20 cellular contexts compared by ENCODE assay signal in the genomic region with DNA sequence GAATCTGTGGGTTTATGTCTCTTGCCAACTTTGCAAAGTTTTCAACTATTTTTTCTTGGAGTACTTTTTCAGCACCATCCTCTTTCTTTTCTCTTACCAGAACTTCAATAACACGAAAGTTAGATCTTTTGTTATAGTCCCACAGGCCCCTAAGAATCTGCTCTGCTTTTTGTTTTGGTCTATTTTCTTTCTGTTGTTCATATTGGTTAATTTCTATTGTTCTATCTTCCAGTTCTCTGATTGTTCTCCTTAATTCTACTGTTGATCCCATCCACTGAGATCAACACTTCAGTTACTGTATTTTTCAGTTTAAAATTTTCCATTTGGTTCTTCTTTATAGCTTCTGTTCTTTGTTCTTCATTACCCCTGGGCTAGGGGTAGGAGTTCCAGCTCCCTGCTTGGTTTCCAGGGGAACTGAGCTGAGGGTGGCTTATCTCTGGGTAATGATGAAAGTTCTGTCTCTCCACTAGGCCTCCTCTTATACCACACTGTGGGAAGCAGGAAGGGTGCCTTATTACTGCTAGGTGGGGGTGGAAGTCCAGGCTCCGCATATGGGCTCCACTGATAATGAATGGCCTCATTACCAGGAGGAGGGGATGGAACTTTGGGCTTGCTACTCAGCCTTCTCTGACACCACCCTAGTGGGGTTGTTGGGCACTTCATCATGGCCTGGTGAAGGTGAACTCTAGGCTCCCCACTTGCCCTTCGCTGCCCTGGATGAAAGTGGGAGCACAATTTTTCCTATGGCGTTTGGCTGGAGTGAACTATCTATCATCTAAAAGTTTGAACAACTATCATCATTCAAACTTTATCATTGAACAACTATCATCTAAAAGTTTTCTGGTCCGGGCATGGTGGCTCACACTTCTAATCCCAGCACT. TPM values are rescaled to one million over a fixed set of nuclear protein-coding genes. Genes with fewer than 3 reads are reported as not detected.
A peak's percentile ranks its signal among the peaks of the same experiment; 100 is the strongest.
DNase-seq lines count a peak whose midpoint lies in the region; ATAC-seq, FAIRE-seq and TF ChIP-seq lines count a peak whose summit lies in the region.
"Had no signal": no experiment of that assay in that cellular context is flagged by ENCODE, and none has a peak within 500 bp of the region (broad histone marks: within the 10 kb centered on the region; RNA-seq: fewer than 3 reads in every experiment).

No MANE protein-coding gene starts in this region.

- peak overlapping the region; percentile 60 for H3K4me2 ChIP-seq in K562 (ENCODE audit: insufficient read depth, low read length)
- H3K4me2 ChIP-seq: KMS-11 had no signal

- 7% methylated on average over 5 of the region's 5 CpGs for WGBS in K562 (ENCODE audit: insufficient coverage, low coverage, missing lambda C conversion rate)
- 87 to 99% (median 93%) methylated on average over 5 of the region's 5 CpGs for WGBS in spleen, 5 donors

- TF ChIP-seq RAD21 in K562 (CRISPR knock-in tag; conservative IDR thresholded peaks at IDR 0.05 in 1 of 2, IDR thresholded peaks at IDR 0.05 in 1 of 2) = peak; percentile 77 to 78

- ATAC-seq in left ventricle myocardium superior (no peak), K562 (peak; percentile 92)

- peak overlapping the region; percentile 66 for H2AFZ ChIP-seq in K562 (ENCODE audit: low read depth, low read length)

- peak; percentile 98 for TF ChIP-seq EP300 in K562 (IDR thresholded peaks at IDR 0.05; ENCODE audit: low read length)

- H3K27ac ChIP-seq in cardiac muscle cell = no peak overlapping the region
- H3K27ac ChIP-seq in K562 (ENCODE audit: extremely low read depth, low read depth, low read length) = peak overlapping the region; percentile 70
- no peak overlapping the region for H3K27ac ChIP-seq in spleen
- no peak overlapping the region for H3K27ac ChIP-seq in breast epithelium
- H3K27ac ChIP-seq: 22Rv1, C4-2B, KMS-11, Peyer's patch had no signal

- no peaks in the 10 kb centered on the region for H3K9me3 ChIP-seq in cardiac muscle cell (ENCODE audit: low read depth)
- H3K9me3 ChIP-seq in K562 (replicated peaks; ENCODE audit: control insufficient read depth, insufficient read depth, low read depth, low read length) = no peaks in the 10 kb centered on the region
- peaks cover 0 to 6% (median 0%) of the 10 kb centered on the region in 8 donors for H3K9me3 ChIP-seq in spleen
- H3K9me3 ChIP-seq in breast epithelium = no peaks in the 10 kb centered on the region
- H3K9me3 ChIP-seq: Peyer's patch had no signal

- H3K4me1 ChIP-seq in cardiac muscle cell (ENCODE audit: low read depth) = peaks cover 16% of the 10 kb centered on the region
- H3K4me1 ChIP-seq in K562 (replicated peaks in 1 of 2; ENCODE audit: control insufficient read depth in 2 of 2, insufficient read depth in 2 of 2, low read length in 2 of 2) = peaks cover 42 to 66% of the 10 kb centered on the region in 2 experiments
- H3K4me1 ChIP-seq in spleen = peaks cover 0 to 13% (median 0%) of the 10 kb centered on the region in 6 donors
- H3K4me1 ChIP-seq in breast epithelium = no peaks in the 10 kb centered on the region

- POLR2A ChIA-PET in K562 (lab: Yijun Ruan, JAX) = interaction anchor here (1.0 to 1.7 kb wide), 4 partner anchors 11 to 131 kb away, joined by 4 read pairs; no protein-coding TSS in a partner anchor

- CTCF ChIA-PET in K562 (lab: Yijun Ruan, JAX; ENCODE audit: low intra/inter-chr PET ratio) = no interaction called here

- no peaks in the 10 kb centered on the region for H4K20me1 ChIP-seq in K562 (replicated peaks; ENCODE audit: control insufficient read depth, insufficient read depth, low read length)

- in situ Hi-C loops in K562 (cut with MboI) = no loop called here
- in situ Hi-C loops in GM13976 (cut with MboI; ENCODE audit: low sequenced_read_pairs, unreplicated experiment) = no loop called here

- FAIRE-seq in K562 (lab: Jason Lieb, UNC) = peak; percentile 99
- FAIRE-seq: H54 had no signal

- DNase-seq in cardiac muscle cell (ENCODE audit: low read depth in 1 of 2, low spot score in 1 of 2) = peak in 1 of 2 donors; percentile 81
- DNase-seq in left ventricle myocardium superior = no peak
- peak; percentile 97 to 99 (median 98) for DNase-seq in K562 (ENCODE audit: extremely low read depth in 1 of 4, low spot score in 3 of 4)
- DNase-seq in fibroblast of the aortic adventitia (ENCODE audit: low read depth) = peak; percentile 56
- peak; percentile 4 for DNase-seq in spleen
- DNase-seq in breast epithelium (ENCODE audit: low spot score in 2 of 2) = no peak
- DNase-seq in GM13976 (ENCODE audit: low spot score) = no peak
- DNase-seq in stimulated activated CD4-positive, alpha-beta T cell treated with anti-CD3 and anti-CD28 coated beads, Interleukin-1b, Interleukin-23, amount 100 ng/mL, for 48 hours = no peak
- DNase-seq: AML-193, DMS79, HFFc6, NCI-H1436, NCI-H2029 treated with DMSO at 0.1 percent for 48 hours, NCI-H2171 treated with DMSO at 0.1 percent for 48 hours, NCI-H446 treated with DMSO at 0.1 percent for 48 hours, Peyer's patch had no signal

- H3K9ac ChIP-seq in K562 (ENCODE audit: insufficient read depth in 1 of 2, low read depth in 2 of 2, low read length in 2 of 2) = peak overlapping the region in 1 of 2 experiments; percentile 55; a peak in 2 of 4 replicates
- H3K9ac ChIP-seq: KMS-11 had no signal

- TF ChIP-seq CTCF in cardiac muscle cell (IDR thresholded peaks at IDR 0.05; ENCODE audit: low read depth, low read length) = peak; percentile 4
- peak; percentile 60 to 71 (median 65) for TF ChIP-seq CTCF in K562 (IDR thresholded peaks at IDR 0.05 in 2 of 3, conservative IDR thresholded peaks at IDR 0.05 in 1 of 3; ENCODE audit: insufficient read depth in 2 of 3, low read depth in 1 of 3, low read length in 3 of 3)
- TF ChIP-seq CTCF in fibroblast of the aortic adventitia (IDR thresholded peaks at IDR 0.05; ENCODE audit: insufficient read depth, low read length) = peak; percentile 3
- no peak for TF ChIP-seq CTCF in spleen (IDR thresholded peaks at IDR 0.05 in 8 of 11, conservative IDR thresholded peaks at IDR 0.05 in 3 of 11)
- no peak for TF ChIP-seq CTCF in breast epithelium (IDR thresholded peaks at IDR 0.05)
- TF ChIP-seq CTCF in GM13976 (IDR thresholded peaks at IDR 0.05; ENCODE audit: borderline replicate concordance, control extremely low read depth, extremely low read depth, insufficient read depth, missing control alignments) = no peak

- intact Hi-C loops in left ventricle myocardium superior (cut with micrococcal nuclease) = no loop called here
- intact Hi-C loops in K562 (cut with micrococcal nuclease) = loop anchor here (1.0 to 2.0 kb wide), 5 partner anchors 11 to 126 kb away; no protein-coding TSS in a partner anchor
- intact Hi-C loops in spleen (cut with DNase I; ENCODE audit: low total_unique reads) = no loop called here
- intact Hi-C loops in breast epithelium (cut with DNase I; ENCODE audit: low total_unique reads) = no loop called here

- 0 out of 2 replicates have a peak, but pooled peaks have one; percentile 20 for TF ChIP-seq POLR2A in K562 (conservative IDR thresholded peaks at IDR 0.05)
- no peak for TF ChIP-seq POLR2A in spleen (IDR thresholded peaks at IDR 0.05)
- no peak for TF ChIP-seq POLR2A in breast epithelium (IDR thresholded peaks at IDR 0.05)

- no peaks in the 10 kb centered on the region for H3K27me3 ChIP-seq in cardiac muscle cell
- H3K27me3 ChIP-seq in K562 (ENCODE audit: control insufficient read depth in 2 of 2, insufficient read depth in 2 of 2, low read length in 2 of 2) = no peaks in the 10 kb centered on the region
- no peaks in the 10 kb centered on the region for H3K27me3 ChIP-seq in spleen (replicated peaks in 1 of 7)
- H3K27me3 ChIP-seq in breast epithelium = no peaks in the 10 kb centered on the region
- H3K27me3 ChIP-seq: Peyer's patch had no signal

- H3K4me3 ChIP-seq in cardiac muscle cell (no peak overlapping the region), K562 (no peak overlapping the region), fibroblast of the aortic adventitia (ENCODE audit: low read depth, low read length) (no peak overlapping the region), spleen (no peak overlapping the region), breast epithelium (no peak overlapping the region)
- H3K4me3 ChIP-seq: Peyer's patch had no signal

- H3K79me2 ChIP-seq in K562 (ENCODE audit: control insufficient read depth, insufficient read depth, low read length) = no peaks in the 10 kb centered on the region

- no peaks in the 10 kb centered on the region for H3K9me1 ChIP-seq in K562 (ENCODE audit: control insufficient read depth, insufficient read depth, low read length)

- TSS peak; percentile 89 for BruUV-seq in K562 (replicated peaks; lab: Mats Ljungman, UMichigan)

- H3K36me3 ChIP-seq in cardiac muscle cell (no peaks in the 10 kb centered on the region), K562 (ENCODE audit: control insufficient read depth, insufficient read depth, low read length) (no peaks in the 10 kb centered on the region), spleen (no peaks in the 10 kb centered on the region), breast epithelium (no peaks in the 10 kb centered on the region)
- H3K36me3 ChIP-seq: Peyer's patch had no signal

RNA-seq across cellular contexts. Expression of a gene that starts 39.3 kb away (rescaled TPM):
- total RNA-seq in cardiac muscle cell (113 and 151 TPM in 2 replicates), left ventricle myocardium superior (63.3 TPM), K562 (2014; rRNA removed) (4.5 and 4.9 TPM in 2 replicates), K562 (2014; rRNA removed; fragmentation: Illumina TruSeq; extraction: Trizol) (3.2 and 3.7 TPM in 2 replicates), K562 (2015; rRNA removed; fragmentation: Illumina TruSeq; extraction: Trizol) (2.9 and 3.3 TPM in 2 replicates), K562 (2021) (15.4 and 16.8 TPM in 2 replicates), fibroblast of the aortic adventitia (ENCODE audit: low replicate concordance) (29.8 and 136 TPM in 2 replicates), spleen (10 to 100 TPM; 15.7 to 37.2 (median 27.4) TPM), breast epithelium (10 to 100 TPM; 11.3 to 31.5 (median 22.7) TPM)
- polyA plus RNA-seq in cardiac muscle cell (99.0 and 127 TPM in 2 replicates), K562 (2011; rRNA removed) (0.91 TPM in 2 replicates), K562 (2014; fragmentation: Illumina TruSeq; extraction: Trizol) (10.7 and 13.2 TPM in 2 replicates), K562 (2014; fragmentation: Nextera tagmentation; extraction: Ambion mirVana) (1 to 10 TPM; 1.8 to 2.1 TPM), K562 (2014; rRNA removed) (4.2 and 5.6 TPM in 2 replicates), spleen (1 to 10 TPM; 1.1 to 3.5 (median 1.2) TPM)
- 12.5 and 15.1 TPM in 2 replicates for total RNA-seq in K562 (2011; cell fraction: chromatin; rRNA removed; ENCODE audit: low replicate concordance)
- total RNA-seq in K562 (2011; cell fraction: nucleolus; rRNA removed) = 5.0 and 6.2 TPM in 2 replicates
- total RNA-seq in K562 (2011; cell fraction: nucleoplasm; rRNA removed) = 10.3 and 12.7 TPM in 2 replicates
- polyA plus RNA-seq in K562 (2011; cell fraction: cytosol; rRNA removed) = 0.63 and 0.92 TPM in 2 replicates
- 2.0 and 4.7 TPM in 2 replicates for polyA plus RNA-seq in K562 (2011; cell fraction: nucleus; rRNA removed)
- 16.3 and 25.4 TPM in 2 replicates for polyA plus RNA-seq in K562 (2012)
- 1.5 and 1.9 TPM in 2 replicates for polyA minus RNA-seq in K562 (2011; rRNA and poly(A)+ RNA removed)
- 3.9 and 4.1 TPM in 2 replicates for polyA minus RNA-seq in K562 (2011; cell fraction: cytosol; rRNA and poly(A)+ RNA removed)
- polyA minus RNA-seq in K562 (2011; cell fraction: nucleus; rRNA and poly(A)+ RNA removed) = 2.9 and 3.0 TPM in 2 replicates

Comparison
In these comparisons a context has a peak if more than half of its experiments do, and no peak if none do; other contexts are left out.
1. DNase-seq: peak in K562 (4 of 4), fibroblast of the aortic adventitia (single experiment) and spleen (single experiment); none in left ventricle myocardium superior (single experiment), breast epithelium (0 of 2), GM13976 (single experiment) and stimulated activated CD4-positive, alpha-beta T cell treated with anti-CD3 and anti-CD28 coated beads, Interleukin-1b, Interleukin-23, amount 100 ng/mL, for 48 hours (single experiment).
2. CTCF ChIP-seq: peak in cardiac muscle cell (single experiment), K562 (3 of 3) and fibroblast of the aortic adventitia (single experiment); none in spleen (0 of 11), breast epithelium (0 of 3) and GM13976 (single experiment).